Comparison of ENCODE assay signal across 9 cellular contexts in the genomic region with DNA sequence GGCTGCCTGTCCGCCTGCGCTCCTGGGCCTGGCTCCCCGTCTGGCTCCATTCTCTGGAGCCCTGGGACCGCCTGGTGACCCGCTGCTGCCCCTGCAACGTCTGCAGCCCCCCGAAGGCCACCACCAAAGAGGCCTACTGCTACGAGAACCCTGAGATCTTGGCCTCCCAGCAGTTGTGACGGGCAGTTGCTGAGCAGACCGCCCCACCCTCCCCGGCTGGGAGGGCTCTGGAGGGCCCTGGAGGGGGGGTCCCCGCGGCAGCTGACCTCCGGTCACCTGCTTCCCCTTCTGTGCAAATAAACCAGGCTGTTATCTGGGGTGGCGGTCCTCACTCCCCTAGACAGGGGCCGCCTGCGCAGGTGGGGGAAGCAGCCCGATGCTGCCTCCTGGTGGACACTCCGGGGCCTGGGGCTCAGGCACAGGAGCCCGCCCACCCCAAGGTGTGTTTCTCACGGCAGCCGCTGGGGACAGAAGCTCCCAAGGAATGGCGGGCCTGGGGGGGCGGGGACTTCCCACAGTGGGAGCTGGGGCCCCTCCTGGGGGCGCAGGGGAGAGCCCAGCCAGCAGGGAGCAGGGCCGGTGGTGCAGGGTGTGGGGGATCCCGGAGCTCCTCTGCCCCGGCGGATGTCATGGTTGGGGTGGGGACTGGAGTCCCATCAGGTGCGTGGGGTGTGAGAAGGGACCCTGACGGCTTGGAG. TPM values are rescaled to one million over a fixed set of nuclear protein-coding genes. Genes with fewer than 3 reads are reported as not detected.
DNase-seq lines count a peak whose midpoint lies in the region; TF ChIP-seq lines count a peak whose summit lies in the region.
"Had no signal": no experiment of that assay in that cellular context is flagged by ENCODE, and none has a peak within 500 bp of the region (broad histone marks: within the 10 kb centered on the region; RNA-seq: fewer than 3 reads in every experiment).

No MANE protein-coding gene starts in this region.

- no peak overlapping the region for H3K4me3 Mint-ChIP-seq in endodermal cell

- DNase-seq in DMS79 treated with DMSO at 0.1 percent for 48 hours (lab: John Stamatoyannopoulos, UW): peak; percentile 80
- DNase-seq in HUDEP-2 (lab: John Stamatoyannopoulos, UW; ENCODE audit: unreplicated experiment in 76 of 76): peak in 69 of 76 experiments; percentile 28 to 88 (median 77)
- peak; percentile 72 for DNase-seq in NOMO-1 treated with dmso at 0.1 percent for 144 hours (lab: John Stamatoyannopoulos, UW; ENCODE audit: unreplicated experiment)
- peak; percentile 72 for DNase-seq in activated CD8-positive, alpha-beta memory T cell treated with anti-CD3 and anti-CD28 coated beads, Interleukin-2, amount 50 U/mL, for 1 hour (ENCODE audit: extremely low read depth)
- peak; percentile 96 for DNase-seq in endodermal cell
- DNase-seq in stimulated activated CD8-positive, alpha-beta memory T cell treated with anti-CD3 and anti-CD28 coated beads, Interleukin-4, amount 100 ng/mL, for 24 hours (ENCODE audit: low read depth): peak; percentile 87
- no peak for DNase-seq in cerebellar nuclear complex (lab: John Stamatoyannopoulos, UW)

- H3K27ac ChIP-seq in endodermal cell (ENCODE audit: low read depth, low read length): no peak overlapping the region
- H3K27ac ChIP-seq in mucosa of rectum (ENCODE audit: low read depth in 2 of 2, low read length in 2 of 2): peak overlapping the region in 1 of 2 donors; percentile 23
- H3K27ac ChIP-seq: epithelial cell of prostate had no signal

- H3K4me3 ChIP-seq in endodermal cell (ENCODE audit: low read length): no peak overlapping the region
- peak overlapping the region; percentile 13 to 50 for H3K4me3 ChIP-seq in mucosa of rectum (ENCODE audit: low read length in 2 of 2)

- peak; percentile 100 for TF ChIP-seq CTCF in endodermal cell (conservative IDR thresholded peaks at IDR 0.05)

- H3K27me3 Mint-ChIP-seq in endodermal cell (ENCODE audit: insufficient read depth): no peaks in the 10 kb centered on the region

- no peaks in the 10 kb centered on the region for H3K36me3 Mint-ChIP-seq in endodermal cell (ENCODE audit: low read depth)

- peaks cover 5% of the 10 kb centered on the region for H3K36me3 ChIP-seq in endodermal cell (ENCODE audit: control insufficient read depth, insufficient read depth, low read length)
- no peaks in the 10 kb centered on the region for H3K36me3 ChIP-seq in mucosa of rectum (ENCODE audit: control insufficient read depth in 2 of 2, insufficient read depth in 2 of 2, low read length in 2 of 2)

- H3K4me1 ChIP-seq in endodermal cell (ENCODE audit: control insufficient read depth, insufficient read depth, low read length) (peaks cover 20% of the 10 kb centered on the region), mucosa of rectum (ENCODE audit: control insufficient read depth in 2 of 2, insufficient read depth in 2 of 2, low read length in 2 of 2) (peaks cover 36 to 43% of the 10 kb centered on the region in 2 donors)

- peaks cover 16% of the 10 kb centered on the region for H3K4me1 Mint-ChIP-seq in endodermal cell

- H3K27ac Mint-ChIP-seq in endodermal cell: no peak overlapping the region

- no peaks in the 10 kb centered on the region for H3K9me3 Mint-ChIP-seq in endodermal cell

- H3K27me3 ChIP-seq in endodermal cell (ENCODE audit: control insufficient read depth, insufficient read depth, low read length, poor library complexity, severe bottlenecking) (no peaks in the 10 kb centered on the region), mucosa of rectum (ENCODE audit: control insufficient read depth in 2 of 2, insufficient read depth in 2 of 2, low read length in 2 of 2) (peaks cover 11 to 28% of the 10 kb centered on the region in 2 donors)

- H3K9ac ChIP-seq in endodermal cell (ENCODE audit: extremely low read depth, low read length, poor library complexity, severe bottlenecking): no peak overlapping the region
- peak overlapping the region; percentile 63 to 65 for H3K9ac ChIP-seq in mucosa of rectum (ENCODE audit: low read depth in 1 of 2, low read length in 2 of 2)

- 36 to 72% methylated on average over 5 to 31 of the region's 31 CpGs for WGBS in endodermal cell (ENCODE audit: insufficient coverage in 1 of 2, insufficient read length in 1 of 2), 2 experiments

- no peaks in the 10 kb centered on the region for H3K9me3 ChIP-seq in endodermal cell (ENCODE audit: control insufficient read depth, low read length)
- no peaks in the 10 kb centered on the region for H3K9me3 ChIP-seq in mucosa of rectum (ENCODE audit: control insufficient read depth in 2 of 2, low read length in 2 of 2)

RNA-seq across cellular contexts. Expression of gene TUBB4B, which starts 4.7 kb away (rescaled TPM):
- total RNA-seq in endodermal cell: 100 to 1,000 TPM; 328 to 415 TPM
- polyA plus RNA-seq in endodermal cell (2013, experiment 1 of 2): 395 TPM
- 425 TPM for polyA plus RNA-seq in endodermal cell (2013, experiment 2 of 2)

RNA-seq across cellular contexts. Expression of gene SLC34A3, which starts 5.7 kb away (rescaled TPM):
- total RNA-seq in endodermal cell: under 1 TPM in 1 of 2 donors, not detected in 1; 0.15 TPM
- polyA plus RNA-seq in endodermal cell (2013, experiment 1 of 2): not detected
- 0.12 TPM for polyA plus RNA-seq in endodermal cell (2013, experiment 2 of 2)

RNA-seq across cellular contexts. Expression of gene RNF224, which starts 9.1 kb away (rescaled TPM):
- under 1 TPM; 0.24 to 0.38 TPM for total RNA-seq in endodermal cell
- not detected for polyA plus RNA-seq in endodermal cell (2013, experiment 1 of 2)
- not detected for polyA plus RNA-seq in endodermal cell (2013, experiment 2 of 2)

RNA-seq across cellular contexts. Expression of gene CYSRT1, which starts 11.4 kb away (rescaled TPM):
- total RNA-seq in endodermal cell: 1 to 10 TPM; 1.4 to 1.8 TPM
- 1.8 TPM for polyA plus RNA-seq in endodermal cell (2013, experiment 1 of 2)
- polyA plus RNA-seq in endodermal cell (2013, experiment 2 of 2): 1.4 TPM

RNA-seq across cellular contexts. Expression of gene RNF208, which starts 14.3 kb away (rescaled TPM):
- 10 to 100 TPM; 10.5 to 15.6 TPM for total RNA-seq in endodermal cell
- 10.5 TPM for polyA plus RNA-seq in endodermal cell (2013, experiment 1 of 2)
- polyA plus RNA-seq in endodermal cell (2013, experiment 2 of 2): 9.9 TPM

Comparison
In these comparisons a context has a peak if more than half of its experiments do, and no peak if none do; other contexts are left out.
1. DNase-seq: peak in DMS79 treated with DMSO at 0.1 percent for 48 hours (single experiment), HUDEP-2 (69 of 76), NOMO-1 treated with dmso at 0.1 percent for 144 hours (single experiment), activated CD8-positive, alpha-beta memory T cell treated with anti-CD3 and anti-CD28 coated beads, Interleukin-2, amount 50 U/mL, for 1 hour (single experiment), endodermal cell (single experiment) and stimulated activated CD8-positive, alpha-beta memory T cell treated with anti-CD3 and anti-CD28 coated beads, Interleukin-4, amount 100 ng/mL, for 24 hours (single experiment); none in cerebellar nuclear complex (0 of 2).